1 cellular context compared by ENCODE assay signal in genomic region chr1:87642581-87643129, GRCh38.
TF ChIP-seq lines count a peak whose summit lies in the region.

No MANE protein-coding gene starts in this region.

TF ChIP-seq in H1, 55 proteins besides CTCF, POLR2A, EP300 and RAD21 (continued from another document):
- no peak for TF ChIP-seq GTF2F1 (IDR thresholded peaks at IDR 0.05; ENCODE audit: borderline replicate concordance, low read depth, low read length)
- TF ChIP-seq EZH2 (IDR thresholded peaks at IDR 0.05; ENCODE audit: low read depth, low read length, severe bottlenecking): no peak
- TF ChIP-seq SRF (IDR thresholded peaks at IDR 0.05; ENCODE audit: low read depth, low read length): no peak
